In genomic region chr14:50910495-50911420, GRCh38 we compare ENCODE assay signal across 18 cellular contexts. TPM values are rescaled to one million over a fixed set of nuclear protein-coding genes. Genes with fewer than 3 reads are reported as not detected.
DNase-seq lines count a peak whose midpoint lies in the region; ATAC-seq and TF ChIP-seq lines count a peak whose summit lies in the region.
"Had no signal": no experiment of that assay in that cellular context is flagged by ENCODE, and none has a peak within 500 bp of the region (broad histone marks: within the 10 kb centered on the region; RNA-seq: fewer than 3 reads in every experiment).

No MANE protein-coding gene starts in this region.

- no peak overlapping the region for H3T11ph ChIP-seq in H9 (ENCODE audit: low read length)

- no peak overlapping the region for H2BK15ac ChIP-seq in H9 (ENCODE audit: low read depth, low read length)

- no peak overlapping the region for H3K18ac ChIP-seq in H9 (ENCODE audit: insufficient read length, low read depth, low read length)

- no peaks in the 10 kb centered on the region for H3K79me1 ChIP-seq in H9 (ENCODE audit: insufficient read depth, low read depth, low read length, poor library complexity, severe bottlenecking)

- H3K4me1 ChIP-seq in H9 (ENCODE audit: insufficient read depth, low read length): peaks cover 8% of the 10 kb centered on the region; the same call in 1 of the 2 replicates
- no peaks in the 10 kb centered on the region for H3K4me1 ChIP-seq in naive thymus-derived CD4-positive, alpha-beta T cell (ENCODE audit: control insufficient read depth in 2 of 2, insufficient read depth in 2 of 2, low read length in 2 of 2)

- no peak overlapping the region for H3K9ac ChIP-seq in H9 (ENCODE audit: extremely low read depth, insufficient read length, low read length)
- H3K9ac ChIP-seq: SK-N-SH had no signal

- no peaks in the 10 kb centered on the region for H3K9me3 ChIP-seq in H9 (ENCODE audit: control insufficient read depth, low read depth, low read length)
- H3K9me3 ChIP-seq in naive thymus-derived CD4-positive, alpha-beta T cell (ENCODE audit: control insufficient read depth in 2 of 3, low read length in 3 of 3): no peaks in the 10 kb centered on the region
- H3K9me3 ChIP-seq: BE2C, SK-N-SH had no signal

- H3K14ac ChIP-seq in H9 (ENCODE audit: insufficient read depth, low read length): no peak overlapping the region

- no peak overlapping the region for H2BK120ac ChIP-seq in H9 (ENCODE audit: low read depth, low read length, poor library complexity, severe bottlenecking)

- no peak for TF ChIP-seq CTCF in H9 (conservative IDR thresholded peaks at IDR 0.05)

- H3K36me3 Mint-ChIP-seq in H9 (ENCODE audit: insufficient read depth in 1 of 3, low read depth in 3 of 3): peaks cover 36 to 68% (median 36%) of the 10 kb centered on the region in 3 experiments
- H3K36me3 Mint-ChIP-seq in naive thymus-derived CD4-positive, alpha-beta T cell: no peaks in the 10 kb centered on the region

- POLR2A ChIA-PET in naive thymus-derived CD4-positive, alpha-beta T cell (lab: Charles Lee): no interaction called here

- H3K27ac ChIP-seq in H9 (ENCODE audit: insufficient read length, low read depth, low read length): peak overlapping the region; percentile 72
- no peak overlapping the region for H3K27ac ChIP-seq in naive thymus-derived CD4-positive, alpha-beta T cell (ENCODE audit: low read depth, low read length)
- H3K27ac ChIP-seq: HL-60 had no signal

- H2BK5ac ChIP-seq in H9 (ENCODE audit: insufficient read length, low read length): no peak overlapping the region

- no peak overlapping the region for H3K56ac ChIP-seq in H9 (ENCODE audit: insufficient read length, low read depth, low read length)

- no peak overlapping the region for H4K8ac ChIP-seq in H9 (replicated peaks; ENCODE audit: insufficient read length, low read depth, low read length)

- no CpG with 5 or more reads among the region's 5 CpGs for WGBS in H9 (ENCODE audit: extremely low coverage, insufficient read length, low lambda C conversion rate)

- no peak overlapping the region for H3K4ac ChIP-seq in H9 (ENCODE audit: low read depth, low read length)

- no peak overlapping the region for H3K4me3 Mint-ChIP-seq in H9
- H3K4me3 Mint-ChIP-seq in naive thymus-derived CD4-positive, alpha-beta T cell: no peak overlapping the region
- H3K4me3 Mint-ChIP-seq: CD4-positive, alpha-beta T cell had no signal

- H3K27me3 Mint-ChIP-seq in H9 (ENCODE audit: low read depth): no peaks in the 10 kb centered on the region
- H3K27me3 Mint-ChIP-seq in naive thymus-derived CD4-positive, alpha-beta T cell: peaks cover 0 to 14% (median 7%) of the 10 kb centered on the region in 5 donors

- peaks cover 25 to 29% of the 10 kb centered on the region in 2 experiments for H3K4me1 Mint-ChIP-seq in H9
- H3K4me1 Mint-ChIP-seq in naive thymus-derived CD4-positive, alpha-beta T cell: no peaks in the 10 kb centered on the region

- no peaks in the 10 kb centered on the region for H3K36me3 ChIP-seq in naive thymus-derived CD4-positive, alpha-beta T cell (ENCODE audit: control insufficient read depth in 2 of 3, insufficient read depth in 3 of 3, low read length in 3 of 3)
- H3K36me3 ChIP-seq: BE2C had no signal

- no peak overlapping the region for H3K4me3 ChIP-seq in naive thymus-derived CD4-positive, alpha-beta T cell (ENCODE audit: low read length)
- H3K4me3 ChIP-seq: GM12878 had no signal

- H2AFZ ChIP-seq in H9 (ENCODE audit: low read length): no peak overlapping the region

- in situ Hi-C loops in SK-MEL-5 (cut with HindIII; ENCODE audit: low pct_unique_long_range_greater_than_20kb, low sequenced_read_pairs): no loop called here

- no peak overlapping the region for H2BK20ac ChIP-seq in H9 (ENCODE audit: low read depth, low read length, poor library complexity, severe bottlenecking)

- DNase-seq in H9: peak; percentile 75
- DNase-seq in SK-MEL-5 (ENCODE audit: low read depth, low spot score): peak; percentile 35
- peak; percentile 35 for DNase-seq in iPS-NIHi7 (ENCODE audit: extremely low spot score)
- DNase-seq in retina: peak; percentile 44
- DNase-seq in A172 (ENCODE audit: low spot score): no peak
- DNase-seq in stimulated activated CD8-positive, alpha-beta memory T cell treated with anti-CD3 and anti-CD28 coated beads, Interleukin-4, amount 100 ng/mL, for 48 hours: no peak
- no peak for DNase-seq in naive thymus-derived CD4-positive, alpha-beta T cell
- DNase-seq: BE2C; CD4-positive, alpha-beta T cell; NCI-H1105 treated with DMSO at 0.1 percent for 48 hours; NCI-H1930; NCI-H2171 treated with DMSO at 0.1 percent for 48 hours; NCI-H510A; NCI-H82; SK-N-SH had no signal

- no peaks in the 10 kb centered on the region for H3K23me2 ChIP-seq in H9 (ENCODE audit: insufficient read length, low read depth, low read length, poor library complexity, severe bottlenecking)

- no peaks in the 10 kb centered on the region for H4K20me1 ChIP-seq in H9 (ENCODE audit: control insufficient read depth, insufficient read depth, insufficient read length)

- no peak overlapping the region for H4K91ac ChIP-seq in H9 (ENCODE audit: insufficient read length, low read depth, low read length)

- intact Hi-C loops in naive thymus-derived CD4-positive, alpha-beta T cell (cut with micrococcal nuclease): no loop called here

- H2BK12ac ChIP-seq in H9 (ENCODE audit: insufficient read length, low read depth, low read length): no peak overlapping the region

- H2AK5ac ChIP-seq in H9 (ENCODE audit: insufficient read length, low read length): no peak overlapping the region

- ATAC-seq in naive thymus-derived CD4-positive, alpha-beta T cell: no peak
- ATAC-seq: GM12878, HCT116 had no signal

- CTCF ChIA-PET in naive thymus-derived CD4-positive, alpha-beta T cell (lab: Charles Lee): no interaction called here

- no peak overlapping the region for H3K4me2 ChIP-seq in H9 (ENCODE audit: insufficient read depth, insufficient read length, low read length)
- H3K4me2 ChIP-seq: SK-N-SH had no signal

- no peaks in the 10 kb centered on the region for H3K9me3 Mint-ChIP-seq in H9
- no peaks in the 10 kb centered on the region for H3K9me3 Mint-ChIP-seq in naive thymus-derived CD4-positive, alpha-beta T cell
- H3K9me3 Mint-ChIP-seq: CD4-positive, alpha-beta T cell had no signal

- H3K27ac Mint-ChIP-seq in H9: peak overlapping the region in 2 of 3 experiments; percentile 10 to 11; a peak in 2 of 7 replicates
- H3K27ac Mint-ChIP-seq in naive thymus-derived CD4-positive, alpha-beta T cell: no peak overlapping the region
- H3K27ac Mint-ChIP-seq: CD4-positive, alpha-beta T cell had no signal

- no peak overlapping the region for H4K5ac ChIP-seq in H9 (ENCODE audit: insufficient read length, low read depth, low read length)

- H3K23ac ChIP-seq in H9 (ENCODE audit: insufficient read length, low read depth, low read length): no peak overlapping the region

- no peaks in the 10 kb centered on the region for H3K79me2 ChIP-seq in H9 (ENCODE audit: insufficient read depth, low read length)

- no peaks in the 10 kb centered on the region for H3K27me3 ChIP-seq in H9 (ENCODE audit: insufficient read depth, low read length)
- no peaks in the 10 kb centered on the region for H3K27me3 ChIP-seq in naive thymus-derived CD4-positive, alpha-beta T cell (ENCODE audit: control insufficient read depth in 2 of 2, insufficient read depth in 2 of 2, low read length in 2 of 2)

RNA-seq across cellular contexts. Expression of gene PYGL, which starts 33.5 kb away (rescaled TPM):
- total RNA-seq in H9 (2021): 53.8 and 55.1 TPM in 2 replicates
- 199 and 203 TPM in 2 replicates for total RNA-seq in SK-MEL-5 (2014; rRNA removed; shearing (Covaris generic))
- 185 and 209 TPM in 2 replicates for polyA plus RNA-seq in SK-MEL-5 (2015; cell fraction: cytosol; rRNA removed)
- 192 and 207 TPM in 2 replicates for polyA plus RNA-seq in SK-MEL-5 (2015; cell fraction: nucleus; rRNA removed)
- total RNA-seq in A172 (2014; rRNA removed; shearing (Covaris generic)): 52.9 and 61.2 TPM in 2 replicates
- total RNA-seq in naive thymus-derived CD4-positive, alpha-beta T cell: 10 to 100 TPM in 1 of 5 experiments, 1 to 10 TPM in 3, not detected in 1; 1.0 to 45.9 (median 2.9) TPM
- polyA plus RNA-seq in naive thymus-derived CD4-positive, alpha-beta T cell: under 1 TPM in 1 of 2 donors, not detected in 1; 0.07 TPM

RNA-seq across cellular contexts. Expression of gene ABHD12B, which starts 38.9 kb away (rescaled TPM):
- total RNA-seq in H9 (2021): 42.4 and 51.0 TPM in 2 replicates
- total RNA-seq in SK-MEL-5 (2014; rRNA removed; shearing (Covaris generic)): not detected in 2 replicates
- polyA plus RNA-seq in SK-MEL-5 (2015; cell fraction: cytosol; rRNA removed): not detected in 2 replicates
- polyA plus RNA-seq in SK-MEL-5 (2015; cell fraction: nucleus; rRNA removed): not detected in 2 replicates
- not detected in 2 replicates for total RNA-seq in A172 (2014; rRNA removed; shearing (Covaris generic))
- total RNA-seq in naive thymus-derived CD4-positive, alpha-beta T cell: under 1 TPM in 1 of 5 experiments, not detected in 4; 0.37 TPM
- not detected for polyA plus RNA-seq in naive thymus-derived CD4-positive, alpha-beta T cell
- total RNA-seq: CD4-positive, alpha-beta T cell; GM12878 had no signal
- polyA plus RNA-seq: GM12878, SK-N-SH had no signal

Comparison
In these comparisons a context has a peak if more than half of its experiments do, and no peak if none do; other contexts are left out.
1. DNase-seq: peak in H9 (single experiment), SK-MEL-5 (single experiment), iPS-NIHi7 (single experiment) and retina (single experiment); none in A172 (single experiment), stimulated activated CD8-positive, alpha-beta memory T cell treated with anti-CD3 and anti-CD28 coated beads, Interleukin-4, amount 100 ng/mL, for 48 hours (single experiment) and naive thymus-derived CD4-positive, alpha-beta T cell (0 of 9).
2. H3K27ac Mint-ChIP-seq: peak in H9 (2 of 3); none in naive thymus-derived CD4-positive, alpha-beta T cell (0 of 9).
3. RNA of gene ABHD12B, which starts 38.9 kb away (total RNA-seq): 42.4 to 51.0 TPM in H9; not detected in SK-MEL-5, not detected in A172 and 0.37 TPM in naive thymus-derived CD4-positive, alpha-beta T cell; every median in the first group is over 10 times any median in the second.